ENCODE assay signal across 15 cellular contexts in genomic region chr2:55840460-55840859, GRCh38.
"Had no signal": no experiment of that assay in that cellular context is flagged by ENCODE, and none has a peak within 500 bp of the region (broad histone marks: within the 10 kb centered on the region; RNA-seq: fewer than 3 reads in every experiment).

No MANE protein-coding gene starts in this region.

- H3K4me1 Mint-ChIP-seq: activated CD4-positive, alpha-beta memory T cell treated with anti-CD3 and anti-CD28 coated beads, Interleukin-2, amount 10 ng/mL, durations not matched to agents 7 days and 5 days; natural killer cell; stimulated activated effector memory CD8-positive, alpha-beta T cell treated with anti-CD3 and anti-CD28 coated beads, Interleukin-12 subunit alpha, Interleukin-12 subunit beta, amount 100 ng/mL, for 72 hours had no signal

- H3K27me3 ChIP-seq: right lobe of liver, tibial nerve had no signal

- H3K36me3 ChIP-seq: prostate gland, right lobe of liver, tibial nerve had no signal

- H3K4me3 ChIP-seq: prostate gland, right lobe of liver, tibial nerve had no signal

- H3K27ac Mint-ChIP-seq: activated CD4-positive, alpha-beta memory T cell treated with anti-CD3 and anti-CD28 coated beads, Interleukin-2, amount 10 ng/mL, durations not matched to agents 7 days and 5 days; activated T-helper 1 cell treated with anti-CD3 and anti-CD28 coated beads, Interleukin-12 subunit alpha, Interleukin-12 subunit beta, Interleukin-2, Interleukin-4 antibody, amounts not matched to agents 30 ng/mL and 10 ng/mL and 1 ng/mL, durations not matched to agents 14 hours and 24 hours and 36 hours; endodermal cell; natural killer cell; stimulated activated effector memory CD8-positive, alpha-beta T cell treated with anti-CD3 and anti-CD28 coated beads, Interleukin-12 subunit alpha, Interleukin-12 subunit beta, amount 100 ng/mL, for 72 hours had no signal

- ATAC-seq: esophagus mucosa; natural killer cell; right lobe of liver; stimulated activated effector memory CD8-positive, alpha-beta T cell treated with anti-CD3 and anti-CD28 coated beads, Interleukin-12 subunit alpha, Interleukin-12 subunit beta, amount 100 ng/mL, for 72 hours had no signal

- H3K27me3 Mint-ChIP-seq: activated CD4-positive, alpha-beta memory T cell treated with anti-CD3 and anti-CD28 coated beads, Interleukin-2, amount 10 ng/mL, durations not matched to agents 7 days and 5 days had no signal

- FAIRE-seq: bronchial epithelial cell had no signal

- H3K9me3 ChIP-seq: prostate gland, right lobe of liver had no signal

- H3K36me3 Mint-ChIP-seq: natural killer cell; stimulated activated effector memory CD8-positive, alpha-beta T cell treated with anti-CD3 and anti-CD28 coated beads, Interleukin-12 subunit alpha, Interleukin-12 subunit beta, amount 100 ng/mL, for 72 hours had no signal

- DNase-seq: activated CD4-positive, alpha-beta memory T cell treated with anti-CD3 and anti-CD28 coated beads, Interleukin-2, amount 10 ng/mL, durations not matched to agents 7 days and 5 days; activated CD8-positive, alpha-beta memory T cell treated with anti-CD3 and anti-CD28 coated beads, Interleukin-2, amount 50 U/mL, for 4 hours; activated naive CD4-positive, alpha-beta T cell; aorta; endodermal cell; hypothalamus; natural killer cell; right lobe of liver; T1000 had no signal

- H3K27ac ChIP-seq: right lobe of liver, tibial nerve had no signal

- H3K9me3 Mint-ChIP-seq: activated CD4-positive, alpha-beta memory T cell treated with anti-CD3 and anti-CD28 coated beads, Interleukin-2, amount 10 ng/mL, durations not matched to agents 7 days and 5 days; activated T-helper 1 cell treated with anti-CD3 and anti-CD28 coated beads, Interleukin-12 subunit alpha, Interleukin-12 subunit beta, Interleukin-2, Interleukin-4 antibody, amounts not matched to agents 30 ng/mL and 10 ng/mL and 1 ng/mL, durations not matched to agents 14 hours and 24 hours and 36 hours had no signal

- H3K4me1 ChIP-seq: prostate gland, tibial nerve had no signal

- H3K4me3 Mint-ChIP-seq: activated CD4-positive, alpha-beta memory T cell treated with anti-CD3 and anti-CD28 coated beads, Interleukin-2, amount 10 ng/mL, durations not matched to agents 7 days and 5 days; activated T-helper 1 cell treated with anti-CD3 and anti-CD28 coated beads, Interleukin-12 subunit alpha, Interleukin-12 subunit beta, Interleukin-2, Interleukin-4 antibody, amounts not matched to agents 30 ng/mL and 10 ng/mL and 1 ng/mL, durations not matched to agents 14 hours and 24 hours and 36 hours; endodermal cell; natural killer cell; stimulated activated effector memory CD8-positive, alpha-beta T cell treated with anti-CD3 and anti-CD28 coated beads, Interleukin-12 subunit alpha, Interleukin-12 subunit beta, amount 100 ng/mL, for 72 hours had no signal
